In genomic region chr2:113768770-113769169, GRCh38 we compare ENCODE assay signal across 18 cellular contexts. TPM values are rescaled to one million over a fixed set of nuclear protein-coding genes. Genes with fewer than 3 reads are reported as not detected.
DNase-seq lines count a peak whose midpoint lies in the region; ATAC-seq and TF ChIP-seq lines count a peak whose summit lies in the region.
"Had no signal": no experiment of that assay in that cellular context is flagged by ENCODE, and none has a peak within 500 bp of the region (broad histone marks: within the 10 kb centered on the region; RNA-seq: fewer than 3 reads in every experiment).

No MANE protein-coding gene starts in this region.

- H3K27ac ChIP-seq in SK-N-SH (ENCODE audit: low read depth in 2 of 2, low read length in 1 of 2): no peak overlapping the region; a peak in 1 of 4 replicates
- H3K27ac ChIP-seq in WERI-Rb-1: no peak overlapping the region
- H3K27ac ChIP-seq: HL-60, SJCRH30 had no signal

- H2AFZ ChIP-seq in SK-N-SH (ENCODE audit: low read depth): no peak overlapping the region

- no peak for TF ChIP-seq CTCF in SK-N-SH (IDR thresholded peaks at IDR 0.05)
- TF ChIP-seq CTCF in WERI-Rb-1 (IDR thresholded peaks at IDR 0.05; ENCODE audit: low read depth, low read length): no peak

- H3K4me3 Mint-ChIP-seq in activated T-helper 2 cell treated with anti-CD3 and anti-CD28 coated beads, Interferon-gamma antibody, Interleukin-2, Interleukin-4, amounts not matched to agents 10 μg/mL and 5 μg/mL and 100 μg/mL, durations not matched to agents 14 hours and 24 hours and 36 hours (ENCODE audit: low read depth): no peak overlapping the region

- no peaks in the 10 kb centered on the region for H3F3A ChIP-seq in SK-N-SH (replicated peaks; ENCODE audit: insufficient read depth)

- H3K27me3 ChIP-seq in SK-N-SH (ENCODE audit: insufficient read depth): no peaks in the 10 kb centered on the region
- no peaks in the 10 kb centered on the region for H3K27me3 ChIP-seq in WERI-Rb-1 (ENCODE audit: insufficient read depth, low read depth, severe bottlenecking)
- H3K27me3 ChIP-seq: SJCRH30 had no signal

- no peak overlapping the region for H3K9ac ChIP-seq in SK-N-SH

- H4K20me1 ChIP-seq in SK-N-SH (ENCODE audit: insufficient read depth): no peaks in the 10 kb centered on the region

- no peaks in the 10 kb centered on the region for H3K36me3 Mint-ChIP-seq in activated T-helper 2 cell treated with anti-CD3 and anti-CD28 coated beads, Interferon-gamma antibody, Interleukin-2, Interleukin-4, amounts not matched to agents 10 μg/mL and 5 μg/mL and 100 μg/mL, durations not matched to agents 14 hours and 24 hours and 36 hours (ENCODE audit: low read depth)

- no peaks in the 10 kb centered on the region for H3K9me2 ChIP-seq in SK-N-SH

- H3K4me1 ChIP-seq in SK-N-SH (ENCODE audit: control insufficient read depth in 1 of 2, insufficient read depth in 2 of 2, low read depth in 1 of 2, low read length in 1 of 2): no peaks in the 10 kb centered on the region
- H3K4me1 ChIP-seq: HAP-1, SJCRH30 had no signal

- WGBS in SK-N-SH (ENCODE audit: low lambda C conversion rate): 100% methylated on average over 1 of the region's 1 CpG

- TF ChIP-seq RAD21 in SK-N-SH (IDR thresholded peaks at IDR 0.05; ENCODE audit: low read length): no peak

- no peaks in the 10 kb centered on the region for H3K9me3 Mint-ChIP-seq in activated T-helper 2 cell treated with anti-CD3 and anti-CD28 coated beads, Interferon-gamma antibody, Interleukin-2, Interleukin-4, amounts not matched to agents 10 μg/mL and 5 μg/mL and 100 μg/mL, durations not matched to agents 14 hours and 24 hours and 36 hours

- H3K9me3 ChIP-seq in SK-N-SH (no peaks in the 10 kb centered on the region), WERI-Rb-1 (ENCODE audit: severe bottlenecking) (peaks cover 4% of the 10 kb centered on the region)
- H3K9me3 ChIP-seq: SJCRH30 had no signal

- DNase-seq in SK-N-SH (no peak), WERI-Rb-1 (peak; percentile 64), kidney tubule cell (ENCODE audit: low spot score) (peak; percentile 21), NCI-H146 (lab: John Stamatoyannopoulos, UW) (no peak), HEK293T (ENCODE audit: extremely low spot score) (no peak), GDM1 (lab: John Stamatoyannopoulos, UW) (no peak)
- DNase-seq in activated T-helper 2 cell treated with anti-CD3 and anti-CD28 coated beads, Interferon-gamma antibody, Interleukin-2, Interleukin-4, amounts not matched to agents 10 μg/mL and 5 μg/mL and 100 μg/mL, durations not matched to agents 14 hours and 24 hours and 36 hours (ENCODE audit: low spot score): no peak
- DNase-seq: 8988T, C1 segment of cervical spinal cord, DMS 273 treated with DMSO at 0.1 percent for 48 hours, NCI-H187 treated with DMSO at 0.1 percent for 48 hours, NCI-H446, NCI-H69, PC-3, SJCRH30 had no signal

- no peak overlapping the region for H3K27ac Mint-ChIP-seq in activated T-helper 2 cell treated with anti-CD3 and anti-CD28 coated beads, Interferon-gamma antibody, Interleukin-2, Interleukin-4, amounts not matched to agents 10 μg/mL and 5 μg/mL and 100 μg/mL, durations not matched to agents 14 hours and 24 hours and 36 hours

- H3K27me3 Mint-ChIP-seq in activated T-helper 2 cell treated with anti-CD3 and anti-CD28 coated beads, Interferon-gamma antibody, Interleukin-2, Interleukin-4, amounts not matched to agents 10 μg/mL and 5 μg/mL and 100 μg/mL, durations not matched to agents 14 hours and 24 hours and 36 hours (ENCODE audit: low read depth): no peaks in the 10 kb centered on the region

- no peaks in the 10 kb centered on the region for H3K4me1 Mint-ChIP-seq in activated T-helper 2 cell treated with anti-CD3 and anti-CD28 coated beads, Interferon-gamma antibody, Interleukin-2, Interleukin-4, amounts not matched to agents 10 μg/mL and 5 μg/mL and 100 μg/mL, durations not matched to agents 14 hours and 24 hours and 36 hours (ENCODE audit: low read depth)

- peak; percentile 51 for ATAC-seq in SK-N-SH treated with all-trans-retinoic acid at 6 μM for 48 hours
- ATAC-seq: PC-3 had no signal

- POLR2A ChIA-PET in SK-N-SH (lab: Yijun Ruan, JAX): no interaction called here
- POLR2A ChIA-PET in HEK293T (lab: Yijun Ruan, JAX): interaction anchor here (1.3 kb wide), 1 partner anchor 12 kb away, joined by 5 read pairs; the partner anchor contains the start of gene SLC35F5

- intact Hi-C loops in activated T-helper 2 cell treated with anti-CD3 and anti-CD28 coated beads, Interferon-gamma antibody, Interleukin-2, Interleukin-4, amounts not matched to agents 10 μg/mL and 5 μg/mL and 100 μg/mL, durations not matched to agents 14 hours and 24 hours and 36 hours (cut with micrococcal nuclease): no loop called here

- CTCF ChIA-PET in SK-N-SH (lab: Yijun Ruan, JAX): no interaction called here
- CTCF ChIA-PET in HEK293T (lab: Yijun Ruan, JAX): no interaction called here

- no peaks in the 10 kb centered on the region for H3K79me2 ChIP-seq in SK-N-SH (ENCODE audit: insufficient read depth)

- H3K36me3 ChIP-seq in SK-N-SH (replicated peaks in 1 of 2; ENCODE audit: control insufficient read depth in 1 of 2, insufficient read depth in 2 of 2, low read length in 1 of 2) (no peaks in the 10 kb centered on the region), WERI-Rb-1 (no peaks in the 10 kb centered on the region)
- H3K36me3 ChIP-seq: HAP-1, SJCRH30 had no signal

- H3K4me3 ChIP-seq in SK-N-SH (ENCODE audit: low read depth in 2 of 2, low read length in 1 of 2) (no peak overlapping the region), WERI-Rb-1 (ENCODE audit: low read depth, low read length) (no peak overlapping the region)
- H3K4me3 ChIP-seq: HAP-1, SJCRH30 had no signal

- no peak overlapping the region for H3K4me2 ChIP-seq in SK-N-SH

- TF ChIP-seq EP300 in SK-N-SH (IDR thresholded peaks at IDR 0.05; ENCODE audit: borderline replicate concordance in 1 of 2, low read depth in 1 of 2, low read length in 1 of 2): no peak

TF ChIP-seq in SK-N-SH treated with all-trans-retinoic acid at 6 μM for 48 hours, 23 proteins besides CTCF, POLR2A, EP300 and RAD21:
- TF ChIP-seq PATZ1 (CRISPR knock-in tag; IDR thresholded peaks at IDR 0.05; ENCODE audit: borderline replicate concordance) (no peak), ISL1 (CRISPR knock-in tag; IDR thresholded peaks at IDR 0.05) (peak; percentile 31), ZNF70 (CRISPR knock-in tag; IDR thresholded peaks at IDR 0.05) (no peak)

TF ChIP-seq in SK-N-SH, 30 proteins besides CTCF, POLR2A, EP300 and RAD21:
- TF ChIP-seq GABPA (IDR thresholded peaks at IDR 0.05; ENCODE audit: low read depth): no peak

TF ChIP-seq in HEK293T, 16 proteins besides CTCF, POLR2A, EP300 and RAD21:
- TF ChIP-seq HDGF (IDR thresholded peaks at IDR 0.05; ENCODE audit: borderline replicate concordance) (no peak), SP1 (IDR thresholded peaks at IDR 0.05) (no peak), LEF1 (IDR thresholded peaks at IDR 0.05; ENCODE audit: borderline replicate concordance) (no peak), FOXA1 (IDR thresholded peaks at IDR 0.05) (no peak), SUZ12 (IDR thresholded peaks at IDR 0.05) (no peak), NFRKB (IDR thresholded peaks at IDR 0.05) (no peak), FOXM1 (IDR thresholded peaks at IDR 0.05; ENCODE audit: borderline replicate concordance) (no peak), ZNF384 (IDR thresholded peaks at IDR 0.05) (no peak), PKNOX1 (IDR thresholded peaks at IDR 0.05) (no peak), FOXK2 (IDR thresholded peaks at IDR 0.05) (no peak), L3MBTL2 (conservative IDR thresholded peaks at IDR 0.05) (no peak), TARDBP (IDR thresholded peaks at IDR 0.05) (no peak), ELF4 (IDR thresholded peaks at IDR 0.05) (no peak)
TF ChIP-seq in HEK293T: peak in this region for 0.

RNA-seq across cellular contexts. Expression of gene SLC35F5, which starts 12.3 kb away (rescaled TPM):
- polyA plus RNA-seq in SK-N-SH (2012; rRNA removed): 16.8 and 26.7 TPM in 2 replicates
- polyA plus RNA-seq in SK-N-SH (2012; cell fraction: cytosol; rRNA removed): 26.2 and 26.5 TPM in 2 replicates
- polyA plus RNA-seq in SK-N-SH (2012; cell fraction: nucleus; rRNA removed): 11.1 and 25.7 TPM in 2 replicates
- total RNA-seq in activated T-helper 2 cell treated with anti-CD3 and anti-CD28 coated beads, Interferon-gamma antibody, Interleukin-2, Interleukin-4, amounts not matched to agents 10 μg/mL and 5 μg/mL and 100 μg/mL, durations not matched to agents 14 hours and 24 hours and 36 hours: 39.6 and 41.8 TPM in 2 replicates

Comparison
In these comparisons a context has a peak if more than half of its experiments do, and no peak if none do; other contexts are left out.
1. DNase-seq: peak in WERI-Rb-1 (single experiment) and kidney tubule cell (single experiment); none in SK-N-SH (single experiment), activated T-helper 2 cell treated with anti-CD3 and anti-CD28 coated beads, Interferon-gamma antibody, Interleukin-2, Interleukin-4, amounts not matched to agents 10 μg/mL and 5 μg/mL and 100 μg/mL, durations not matched to agents 14 hours and 24 hours and 36 hours (single experiment), NCI-H146 (single experiment), HEK293T (single experiment) and GDM1 (single experiment).